ENCODE assay signal across 9 cellular contexts in genomic region chr17:51860934-51861561, GRCh38.
DNase-seq lines count a peak whose midpoint lies in the region; ATAC-seq and TF ChIP-seq lines count a peak whose summit lies in the region.
"Had no signal": no experiment of that assay in that cellular context is flagged by ENCODE, and none has a peak within 500 bp of the region (broad histone marks: within the 10 kb centered on the region; RNA-seq: fewer than 3 reads in every experiment).

No MANE protein-coding gene starts in this region.

- H4K20me1 ChIP-seq in SK-N-SH (ENCODE audit: insufficient read depth), result no peaks in the 10 kb centered on the region
- no peaks in the 10 kb centered on the region for H4K20me1 ChIP-seq in PC-9 (ENCODE audit: insufficient read depth)

- no peak for TF ChIP-seq EP300 in SK-N-SH (IDR thresholded peaks at IDR 0.05; ENCODE audit: borderline replicate concordance in 1 of 2, low read depth in 1 of 2, low read length in 1 of 2)

- TF ChIP-seq CTCF in SK-N-SH (IDR thresholded peaks at IDR 0.05) (peak; percentile 74), PC-9 (conservative IDR thresholded peaks at IDR 0.05) (peak; percentile 61; the same call in 1 of the 2 replicates)

- H3K79me2 ChIP-seq in SK-N-SH (ENCODE audit: insufficient read depth), result no peaks in the 10 kb centered on the region
- H3K79me2 ChIP-seq in PC-9 (ENCODE audit: low read depth), result no peaks in the 10 kb centered on the region

- no peak overlapping the region for H3K9ac ChIP-seq in SK-N-SH

- H3K27ac ChIP-seq in SK-N-SH (ENCODE audit: low read depth in 2 of 2, low read length in 1 of 2), result no peak overlapping the region
- H3K27ac ChIP-seq in PC-9, result no peak overlapping the region
- no peak overlapping the region for H3K27ac ChIP-seq in aorta (ENCODE audit: low read depth in 1 of 2, low read length in 2 of 2)
- H3K27ac ChIP-seq: skin epidermis had no signal

- CTCF ChIA-PET in SK-N-SH (lab: Yijun Ruan, JAX), result interaction anchor here (0.6 to 2.5 kb wide), 72 partner anchors 9 to 675 kb away, joined by 3 to 77 read pairs (median 4); no protein-coding TSS in a partner anchor
- CTCF ChIA-PET in PC-9 (lab: Charles Lee), result no interaction called here

- H3K36me3 ChIP-seq in SK-N-SH (replicated peaks in 1 of 2; ENCODE audit: control insufficient read depth in 1 of 2, insufficient read depth in 2 of 2, low read length in 1 of 2), result no peaks in the 10 kb centered on the region
- H3K36me3 ChIP-seq in PC-9 (ENCODE audit: low read depth), result no peaks in the 10 kb centered on the region
- H3K36me3 ChIP-seq in aorta (ENCODE audit: control insufficient read depth in 1 of 2, insufficient read depth in 2 of 2, low read length in 1 of 2), result no peaks in the 10 kb centered on the region

- H3K27me3 ChIP-seq in SK-N-SH (ENCODE audit: insufficient read depth), result no peaks in the 10 kb centered on the region
- H3K27me3 ChIP-seq in PC-9 (ENCODE audit: insufficient read depth, low read depth), result 0 out of 2 replicates have a peak, but pooled peaks cover 4% of the 10 kb centered on the region
- H3K27me3 ChIP-seq in aorta (ENCODE audit: control insufficient read depth in 1 of 2, insufficient read depth in 2 of 2, low read length in 1 of 2), result no peaks in the 10 kb centered on the region

- peak; percentile 82 for TF ChIP-seq RAD21 in SK-N-SH (IDR thresholded peaks at IDR 0.05; ENCODE audit: low read length)

- peaks cover 6% of the 10 kb centered on the region for H3K27me3 Mint-ChIP-seq in stimulated activated naive CD8-positive, alpha-beta T cell treated with anti-CD3 and anti-CD28 coated beads, Interleukin-15, amount 100 ng/mL, for 72 hours

- BruUV-seq in PC-9 (replicated peaks; lab: Mats Ljungman, UMichigan), result no TSS peak

- no peak overlapping the region for H3K27ac Mint-ChIP-seq in stimulated activated naive CD8-positive, alpha-beta T cell treated with anti-CD3 and anti-CD28 coated beads, Interleukin-15, amount 100 ng/mL, for 72 hours

- DNase-seq in SK-N-SH, result peak; percentile 50
- no peak for DNase-seq in PC-9
- DNase-seq in germinal center (ENCODE audit: low spot score), result peak; percentile 5
- peak; percentile 2 to 9 for DNase-seq in stimulated activated naive CD8-positive, alpha-beta T cell treated with anti-CD3 and anti-CD28 coated beads, Interleukin-15, amount 100 ng/mL, for 72 hours
- DNase-seq in aorta, result no peak

- no peaks in the 10 kb centered on the region for H3K9me3 ChIP-seq in SK-N-SH
- no peaks in the 10 kb centered on the region for H3K9me3 ChIP-seq in PC-9 (ENCODE audit: insufficient read depth, low read depth)
- peaks cover 5% of the 10 kb centered on the region for H3K9me3 ChIP-seq in aorta (ENCODE audit: control insufficient read depth, low read length)

- H2AFZ ChIP-seq in SK-N-SH (ENCODE audit: low read depth) (no peak overlapping the region), PC-9 (no peak overlapping the region)

- H3K9me3 Mint-ChIP-seq in stimulated activated naive CD8-positive, alpha-beta T cell treated with anti-CD3 and anti-CD28 coated beads, Interleukin-15, amount 100 ng/mL, for 72 hours, result peaks cover 0 to 6% of the 10 kb centered on the region in 2 donors

- no peak overlapping the region for H3K4me2 ChIP-seq in SK-N-SH
- no peak overlapping the region for H3K4me2 ChIP-seq in PC-9

- no peaks in the 10 kb centered on the region for H3K4me1 Mint-ChIP-seq in stimulated activated naive CD8-positive, alpha-beta T cell treated with anti-CD3 and anti-CD28 coated beads, Interleukin-15, amount 100 ng/mL, for 72 hours

- POLR2A ChIA-PET in SK-N-SH (lab: Yijun Ruan, JAX), result no interaction called here
- POLR2A ChIA-PET in PC-9 (lab: Charles Lee; ENCODE audit: unreplicated experiment), result no interaction called here

- ATAC-seq in SK-N-SH treated with all-trans-retinoic acid at 6 μM for 48 hours, result no peak
- ATAC-seq in HG02885 (IDR thresholded peaks at IDR 0.05; ENCODE audit: poor library complexity, unreplicated experiment), result peak; percentile 72
- no peak for ATAC-seq in stimulated activated naive CD8-positive, alpha-beta T cell treated with anti-CD3 and anti-CD28 coated beads, Interleukin-15, amount 100 ng/mL, for 72 hours
- no peak for ATAC-seq in HG02610 (IDR thresholded peaks at IDR 0.05; ENCODE audit: unreplicated experiment)
- no peak for ATAC-seq in aorta (ENCODE audit: low FRiP score)

- H3K9me2 ChIP-seq in SK-N-SH, result no peaks in the 10 kb centered on the region
- no peaks in the 10 kb centered on the region for H3K9me2 ChIP-seq in PC-9 (ENCODE audit: insufficient read depth)

- H3K4me1 ChIP-seq in SK-N-SH (ENCODE audit: control insufficient read depth in 1 of 2, insufficient read depth in 2 of 2, low read depth in 1 of 2, low read length in 1 of 2) (peaks cover 0 to 11% of the 10 kb centered on the region in 2 experiments; a peak in 2 of 4 replicates), PC-9 (replicated peaks; ENCODE audit: insufficient read depth) (no peaks in the 10 kb centered on the region), aorta (ENCODE audit: control insufficient read depth in 1 of 2, insufficient read depth in 2 of 2, low read length in 2 of 2) (no peaks in the 10 kb centered on the region)

- 9% methylated on average over 6 of the region's 6 CpGs for WGBS in SK-N-SH (ENCODE audit: low lambda C conversion rate)
- WGBS in aorta, 2 donors, result 12 to 14% methylated on average over 6 of the region's 6 CpGs

- no peak overlapping the region; a peak in 1 of 4 replicates for H3K4me3 ChIP-seq in SK-N-SH (ENCODE audit: low read depth in 2 of 2, low read length in 1 of 2)
- H3K4me3 ChIP-seq in PC-9, result no peak overlapping the region
- H3K4me3 ChIP-seq in aorta (ENCODE audit: low read length in 2 of 2), result no peak overlapping the region
- H3K4me3 ChIP-seq: skin epidermis had no signal

- H3F3A ChIP-seq in SK-N-SH (replicated peaks; ENCODE audit: insufficient read depth), result no peaks in the 10 kb centered on the region
- H3F3A ChIP-seq in PC-9 (ENCODE audit: insufficient read depth, low read depth), result no peaks in the 10 kb centered on the region

- intact Hi-C loops in PC-9 (cut with micrococcal nuclease; ENCODE audit: unreplicated experiment), result no loop called here
- intact Hi-C loops in aorta (cut with DNase I), result no loop called here

- H3K4me3 Mint-ChIP-seq in stimulated activated naive CD8-positive, alpha-beta T cell treated with anti-CD3 and anti-CD28 coated beads, Interleukin-15, amount 100 ng/mL, for 72 hours, result no peak overlapping the region

TF ChIP-seq in SK-N-SH, 30 proteins besides CTCF, POLR2A, EP300 and RAD21 (continues in another document):
- TF ChIP-seq FOXM1 (IDR thresholded peaks at IDR 0.05; ENCODE audit: low read depth) (no peak), TCF12 (IDR thresholded peaks at IDR 0.05) (no peak), POLR2AphosphoS5 (IDR thresholded peaks at IDR 0.05; ENCODE audit: low read depth, low read length) (no peak), IRF3 (IDR thresholded peaks at IDR 0.05; ENCODE audit: low read depth, low read length) (0 out of 2 replicates have a peak, but pooled peaks have one; percentile 6), SIN3A (IDR thresholded peaks at IDR 0.05; ENCODE audit: borderline replicate concordance, low read depth, low read length) (no peak), GABPA (IDR thresholded peaks at IDR 0.05; ENCODE audit: low read depth) (no peak), CHD2 (IDR thresholded peaks at IDR 0.05; ENCODE audit: low read length, partially characterized antibody) (no peak), NFIC (IDR thresholded peaks at IDR 0.05; ENCODE audit: borderline replicate concordance) (no peak), GATA2 (CRISPR knock-in tag; IDR thresholded peaks at IDR 0.05) (peak; percentile 26; the same call in 1 of the 2 replicates)

TF ChIP-seq in SK-N-SH treated with all-trans-retinoic acid at 6 μM for 48 hours, 23 proteins besides CTCF, POLR2A, EP300 and RAD21:
- TF ChIP-seq OSR1 (CRISPR knock-in tag; IDR thresholded peaks at IDR 0.05), result no peak
- TF ChIP-seq, protein P1, sequence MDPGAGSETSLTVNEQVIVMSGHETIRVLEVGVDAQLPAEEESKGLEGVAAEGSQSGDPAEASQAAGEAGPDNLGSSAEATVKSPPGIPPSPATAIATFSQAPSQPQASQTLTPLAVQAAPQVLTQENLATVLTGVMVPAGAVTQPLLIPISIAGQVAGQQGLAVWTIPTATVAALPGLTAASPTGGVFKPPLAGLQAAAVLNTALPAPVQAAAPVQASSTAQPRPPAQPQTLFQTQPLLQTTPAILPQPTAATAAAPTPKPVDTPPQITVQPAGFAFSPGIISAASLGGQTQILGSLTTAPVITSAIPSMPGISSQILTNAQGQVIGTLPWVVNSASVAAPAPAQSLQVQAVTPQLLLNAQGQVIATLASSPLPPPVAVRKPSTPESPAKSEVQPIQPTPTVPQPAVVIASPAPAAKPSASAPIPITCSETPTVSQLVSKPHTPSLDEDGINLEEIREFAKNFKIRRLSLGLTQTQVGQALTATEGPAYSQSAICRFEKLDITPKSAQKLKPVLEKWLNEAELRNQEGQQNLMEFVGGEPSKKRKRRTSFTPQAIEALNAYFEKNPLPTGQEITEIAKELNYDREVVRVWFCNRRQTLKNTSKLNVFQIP (CRISPR knock-in tag; IDR thresholded peaks at IDR 0.05; ENCODE audit: borderline replicate concordance, low read depth), result no peak
- no peak for TF ChIP-seq ZNF565 (CRISPR knock-in tag; conservative IDR thresholded peaks at IDR 0.05; ENCODE audit: low read depth)
- TF ChIP-seq SNAI2 (CRISPR knock-in tag; IDR thresholded peaks at IDR 0.05), result no peak
- TF ChIP-seq ZNF70 (CRISPR knock-in tag; IDR thresholded peaks at IDR 0.05), result no peak
- TF ChIP-seq TOX (CRISPR knock-in tag; IDR thresholded peaks at IDR 0.05; ENCODE audit: borderline replicate concordance), result no peak

Comparison
In these comparisons a context has a peak if more than half of its experiments do, and no peak if none do; other contexts are left out.
1. DNase-seq: peak in SK-N-SH (single experiment), germinal center (single experiment) and stimulated activated naive CD8-positive, alpha-beta T cell treated with anti-CD3 and anti-CD28 coated beads, Interleukin-15, amount 100 ng/mL, for 72 hours (2 of 2); none in PC-9 (0 of 2) and aorta (0 of 2).